Comparison of ENCODE assay signal across 18 cellular contexts in the genomic region with DNA sequence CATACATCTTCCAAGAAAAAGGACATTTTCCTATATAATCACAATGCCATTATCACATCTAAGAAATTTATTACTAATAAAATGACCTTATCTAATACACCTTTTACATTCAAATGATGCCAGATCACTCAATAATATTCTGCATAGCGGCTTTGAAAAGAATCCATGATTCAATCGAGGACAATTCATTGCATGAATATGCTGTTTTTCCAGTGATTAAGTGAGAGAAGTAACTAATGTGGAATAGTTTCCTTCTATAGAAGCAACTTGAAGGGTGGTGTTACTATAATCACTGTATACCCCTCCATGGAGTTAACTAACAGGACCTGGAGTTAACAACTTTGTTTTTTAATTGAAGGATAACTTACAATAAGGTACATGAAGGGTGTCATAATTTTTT. TPM values are rescaled to one million over a fixed set of nuclear protein-coding genes. Genes with fewer than 3 reads are reported as not detected.
DNase-seq lines count a peak whose midpoint lies in the region; ATAC-seq, FAIRE-seq and TF ChIP-seq lines count a peak whose summit lies in the region.
"Had no signal": no experiment of that assay in that cellular context is flagged by ENCODE, and none has a peak within 500 bp of the region (broad histone marks: within the 10 kb centered on the region; RNA-seq: fewer than 3 reads in every experiment).

No MANE protein-coding gene starts in this region.

- no peaks in the 10 kb centered on the region for H3K9me3 Mint-ChIP-seq in natural killer cell
- H3K9me3 Mint-ChIP-seq in Calu3 (ENCODE audit: low read depth, unreplicated experiment) = no peaks in the 10 kb centered on the region
- H3K9me3 Mint-ChIP-seq: CD14-positive monocyte; CD8-positive, alpha-beta T cell had no signal

- H3K36me3 ChIP-seq in GM12878 (ENCODE audit: control insufficient read depth in 2 of 2, insufficient read depth in 2 of 2, low read length in 1 of 2) = peaks cover 0 to 5% of the 10 kb centered on the region in 2 experiments; a peak in 1 of 4 replicates
- H3K36me3 ChIP-seq: HAP-1 had no signal

- CTCF ChIA-PET in GM12878 (lab: Yijun Ruan, JAX) (interaction anchor here (1.1 to 2.9 kb wide), 4 partner anchors 9 to 55 kb away, joined by 3 to 10 read pairs (median 8); a partner anchor contains a TSS), Calu3 (lab: Charles Lee) (no interaction called here)

- peak overlapping the region; percentile 94 for H3K4me3 Mint-ChIP-seq in natural killer cell
- no peak overlapping the region for H3K4me3 Mint-ChIP-seq in Calu3 (ENCODE audit: low read depth, unreplicated experiment)
- H3K4me3 Mint-ChIP-seq: CD14-positive monocyte; CD8-positive, alpha-beta T cell had no signal

- H3K36me3 Mint-ChIP-seq in natural killer cell (peaks cover 24% of the 10 kb centered on the region), Calu3 (ENCODE audit: insufficient read depth, unreplicated experiment) (no peaks in the 10 kb centered on the region)

- no peak for TF ChIP-seq EP300 in GM12878 (IDR thresholded peaks at IDR 0.05; ENCODE audit: borderline replicate concordance in 1 of 2, control insufficient read depth in 1 of 2, low read depth in 2 of 2, low read length in 2 of 2)

- no peak for TF ChIP-seq POLR2A in GM12878 (IDR thresholded peaks at IDR 0.05; ENCODE audit: low read depth, low read length)

- peaks cover 99% of the 10 kb centered on the region for H3K79me2 ChIP-seq in GM12878 (ENCODE audit: control insufficient read depth, insufficient read depth, low read length)

- RAD21 ChIA-PET in GM12878 (lab: Charles Lee; ENCODE audit: unreplicated experiment) = interaction anchor here (1.2 to 7.1 kb wide), 5 partner anchors 9 to 66 kb away, joined by 4 to 62 read pairs (median 44); a partner anchor contains a TSS

- H3K4me3 ChIP-seq in GM12878 = peak overlapping the region; percentile 37
- H3K4me3 ChIP-seq: A549, HAP-1 had no signal

- peak; percentile 49 for FAIRE-seq in GM19239 (lab: Jason Lieb, UNC)
- FAIRE-seq in GM12878 (lab: Jason Lieb, UNC) = no peak
- FAIRE-seq: H1 had no signal

- SMC1A ChIA-PET in GM12878 (lab: Charles Lee; ENCODE audit: uncharacterized antibody, unreplicated experiment) = interaction anchor here (0.7 to 7.1 kb wide), 8 partner anchors 8 to 314 kb away, joined by 3 to 126 read pairs (median 4); a partner anchor contains a TSS

- BruUV-seq in GM12878 (replicated peaks; lab: Mats Ljungman, UMichigan) (no TSS peak), Calu3 (replicated peaks; lab: Mats Ljungman, UMichigan) (no TSS peak)

- TF ChIP-seq RAD21 in GM12878 (IDR thresholded peaks at IDR 0.05; ENCODE audit: insufficient read depth, low read depth, low read length) = no peak

- in situ Hi-C loops in GM12878 (cut with MboI) = no loop called here

- H3K9me3 ChIP-seq in GM12878 (replicated peaks; ENCODE audit: control insufficient read depth, insufficient read depth, low read length) = no peaks in the 10 kb centered on the region
- H3K9me3 ChIP-seq: A549, Caco-2, HAP-1 had no signal

- intact Hi-C loops in GM12878 (cut with micrococcal nuclease; ENCODE audit: unreplicated experiment) = loop anchor here (10.0 kb wide), 1 partner anchor 1271 kb away; a partner anchor contains a TSS
- intact Hi-C loops in natural killer cell (cut with micrococcal nuclease) = no loop called here
- intact Hi-C loops in Calu3 (cut with micrococcal nuclease; ENCODE audit: unreplicated experiment) = no loop called here

- H3K4me1 ChIP-seq in GM12878 (ENCODE audit: control insufficient read depth, insufficient read depth, low read length) = peaks cover 38% of the 10 kb centered on the region
- H3K4me1 ChIP-seq: A549, Caco-2, HAP-1 had no signal

- POLR2A ChIA-PET in GM12878 (lab: Charles Lee) = interaction anchor here (1.5 to 6.7 kb wide), 4 partner anchors 13 to 92 kb away, joined by 3 to 71 read pairs (median 12); a partner anchor contains a TSS

- peak overlapping the region; percentile 47; the same call in 1 of the 2 replicates for H3K4me2 ChIP-seq in GM12878 (ENCODE audit: control insufficient read depth, insufficient read depth)
- H3K4me2 ChIP-seq: A549 had no signal

- H3K27me3 Mint-ChIP-seq in natural killer cell (ENCODE audit: low read depth in 2 of 2) = no peaks in the 10 kb centered on the region
- H3K27me3 Mint-ChIP-seq in Calu3 (ENCODE audit: unreplicated experiment) = peaks cover 60% of the 10 kb centered on the region

- peak overlapping the region; percentile 27; the same call in 1 of the 2 replicates for H3K27ac ChIP-seq in GM12878 (ENCODE audit: control insufficient read depth, insufficient read depth)
- H3K27ac ChIP-seq: A549 had no signal

- TF ChIP-seq CTCF in GM12878 (IDR thresholded peaks at IDR 0.05 in 2 of 3, conservative IDR thresholded peaks at IDR 0.05 in 1 of 3; ENCODE audit: control insufficient read depth in 2 of 3, extremely low read depth in 1 of 3, insufficient read depth in 1 of 3, low read depth in 3 of 3, low read length in 3 of 3) (no peak), natural killer cell (IDR thresholded peaks at IDR 0.05) (no peak), Calu3 (IDR thresholded peaks at IDR 0.05; ENCODE audit: unreplicated experiment) (no peak)

- ATAC-seq in GM12878 (no peak), natural killer cell (no peak)
- ATAC-seq: A549; CD8-positive, alpha-beta T cell had no signal

- 100% methylated on average over 2 of the region's 2 CpGs for WGBS in GM12878 (ENCODE audit: insufficient coverage, insufficient replicate concordance, low lambda C conversion rate, missing lambda C conversion rate)

- peaks cover 92 to 94% of the 10 kb centered on the region in 2 donors for H3K4me1 Mint-ChIP-seq in natural killer cell
- H3K4me1 Mint-ChIP-seq in Calu3 (ENCODE audit: low read depth, unreplicated experiment) = no peaks in the 10 kb centered on the region

- no peak overlapping the region for H2AFZ ChIP-seq in GM12878 (ENCODE audit: control insufficient read depth, low read depth, low read length)

- peaks cover 2% of the 10 kb centered on the region; the same call in 1 of the 2 replicates for H4K20me1 ChIP-seq in GM12878 (ENCODE audit: control insufficient read depth, insufficient read depth)

- H3K27ac Mint-ChIP-seq in natural killer cell (peak overlapping the region; percentile 95 to 97), Calu3 (ENCODE audit: unreplicated experiment) (no peak overlapping the region)
- H3K27ac Mint-ChIP-seq: CD8-positive, alpha-beta T cell had no signal

- H3K9ac ChIP-seq in GM12878 (ENCODE audit: control insufficient read depth, insufficient read depth, low read length) = no peak overlapping the region

- DNase-seq in GM19239 (ENCODE audit: insufficient read length, low spot score) (no peak), GM12878 (ENCODE audit: low read depth, low spot score) (no peak), natural killer cell (no peak), Calu3 (no peak), NCI-H2107 (lab: John Stamatoyannopoulos, UW) (no peak), foreskin melanocyte (no peak), NCI-H510A (lab: John Stamatoyannopoulos, UW) (no peak)
- DNase-seq: Caco-2; CD8-positive, alpha-beta T cell; DMS53; GF-D8; IMR-90 had no signal

- H3K27me3 ChIP-seq in GM12878 (replicated peaks in 1 of 2; ENCODE audit: control insufficient read depth in 2 of 2, insufficient read depth in 2 of 2, low read length in 1 of 2) = no peaks in the 10 kb centered on the region

TF ChIP-seq in GM12878, 131 proteins besides CTCF, POLR2A, EP300 and RAD21 (continues in another document):
- TF ChIP-seq FOXM1 (IDR thresholded peaks at IDR 0.05; ENCODE audit: low read depth, low read length) (no peak), MYC (IDR thresholded peaks at IDR 0.05; ENCODE audit: insufficient read depth, insufficient read length, insufficient replicate concordance, low read length, severe bottlenecking) (no peak)

RNA-seq across cellular contexts. Expression of a gene that starts 9.1 kb away (rescaled TPM):
- 397 and 442 TPM in 2 replicates for total RNA-seq in GM12878 (2013; cell fraction: nucleolus; rRNA removed)
- 270 and 329 TPM in 2 replicates for total RNA-seq in GM12878 (2014; rRNA removed)
- 371 and 378 TPM in 2 replicates for total RNA-seq in GM12878 (2014; rRNA removed; fragmentation: Illumina TruSeq; extraction: Trizol)
- total RNA-seq in GM12878 (2021) = 319 and 335 TPM in 2 replicates
- 166 TPM for polyA plus RNA-seq in GM12878 (2011; ENCODE audit: low read depth)
- 804 and 985 TPM in 2 replicates for polyA plus RNA-seq in GM12878 (2011; rRNA removed)
- polyA plus RNA-seq in GM12878 (2011; cell fraction: cytosol; rRNA removed) = 433 and 504 TPM in 2 replicates
- polyA plus RNA-seq in GM12878 (2011; cell fraction: nucleus; rRNA removed) = 396 and 451 TPM in 2 replicates
- polyA plus RNA-seq in GM12878 (2012) = 204 and 209 TPM in 2 replicates
- polyA plus RNA-seq in GM12878 (2014; fragmentation: Illumina TruSeq; extraction: Trizol) = 466 and 545 TPM in 2 replicates
- 100 to 1,000 TPM; 410 to 617 TPM for polyA plus RNA-seq in GM12878 (2014; fragmentation: Nextera tagmentation; extraction: Ambion mirVana)
- 283 and 353 TPM in 2 replicates for polyA plus RNA-seq in GM12878 (2014; rRNA removed)
- polyA plus RNA-seq in GM12878 (2016; fragmentation: Nextera tagmentation; extraction: Ambion mirVana) = 100 to 1,000 TPM; 229 to 238 TPM
- 394 and 411 TPM in 2 replicates for polyA minus RNA-seq in GM12878 (2011; rRNA and poly(A)+ RNA removed)
- polyA minus RNA-seq in GM12878 (2011; cell fraction: cytosol; rRNA and poly(A)+ RNA removed) = 150 and 184 TPM in 2 replicates
- 97.7 and 128 TPM in 2 replicates for polyA minus RNA-seq in GM12878 (2011; cell fraction: nucleus; rRNA and poly(A)+ RNA removed)
- total RNA-seq in natural killer cell = 100 to 1,000 TPM; 307 to 368 (median 333) TPM
- total RNA-seq in Calu3 (2022) = not detected in 2 replicates
- total RNA-seq: Caco-2, H1, HT-29 had no signal
- polyA plus RNA-seq: BJ, H1, IMR-90 had no signal

RNA-seq across cellular contexts. Expression of a gene that starts 54.4 kb away (rescaled TPM):
- total RNA-seq in GM12878 (2013; cell fraction: nucleolus; rRNA removed) = not detected in 2 replicates
- total RNA-seq in GM12878 (2014; rRNA removed) (not detected in 2 replicates), GM12878 (2014; rRNA removed; fragmentation: Illumina TruSeq; extraction: Trizol) (not detected in 2 replicates), GM12878 (2021) (not detected in 2 replicates), natural killer cell (under 1 TPM in 2 of 3 donors, not detected in 1; 0.39 to 0.98 TPM), Calu3 (2022) (not detected in 2 replicates)
- not detected for polyA plus RNA-seq in GM12878 (2011; ENCODE audit: low read depth)
- polyA plus RNA-seq in GM12878 (2011; rRNA removed) (not detected in 2 replicates), GM12878 (2014; fragmentation: Illumina TruSeq; extraction: Trizol) (not detected in 2 replicates), GM12878 (2014; fragmentation: Nextera tagmentation; extraction: Ambion mirVana) (not detected), GM12878 (2014; rRNA removed) (not detected in 2 replicates), GM12878 (2016; fragmentation: Nextera tagmentation; extraction: Ambion mirVana) (not detected)
- polyA plus RNA-seq in GM12878 (2011; cell fraction: cytosol; rRNA removed) = not detected in 2 replicates
- polyA plus RNA-seq in GM12878 (2011; cell fraction: nucleus; rRNA removed) = not detected in 2 replicates
- polyA plus RNA-seq in GM12878 (2012) = not detected in 2 replicates
- not detected in 2 replicates for polyA minus RNA-seq in GM12878 (2011; rRNA and poly(A)+ RNA removed)
- polyA minus RNA-seq in GM12878 (2011; cell fraction: cytosol; rRNA and poly(A)+ RNA removed) = not detected in 2 replicates
- not detected in 2 replicates for polyA minus RNA-seq in GM12878 (2011; cell fraction: nucleus; rRNA and poly(A)+ RNA removed)
- total RNA-seq: Caco-2; CD8-positive, alpha-beta T cell; HT-29 had no signal

Comparison
In these comparisons a context has a peak if more than half of its experiments do, and no peak if none do; other contexts are left out.
1. RNA of a gene that starts 9.1 kb away (total RNA-seq): 307 to 368 TPM in natural killer cell and 270 to 442 TPM in GM12878; not detected in Calu3; every median in the first group is over 100 times any median in the second.